In genomic region chr14:92570863-92571262, GRCh38 we compare ENCODE assay signal across 12 cellular contexts.
"Had no signal": no experiment of that assay in that cellular context is flagged by ENCODE, and none has a peak within 500 bp of the region (broad histone marks: within the 10 kb centered on the region; RNA-seq: fewer than 3 reads in every experiment).

No MANE protein-coding gene starts in this region.

- DNase-seq: activated CD4-positive, alpha-beta T cell treated with anti-CD3 and anti-CD28 coated beads, Interleukin-2, amount 10 ng/mL, durations not matched to agents 7 days and 5 days; activated CD4-positive, CD25-positive, alpha-beta regulatory T cell; activated gamma-delta T cell treated with Interleukin-2 at 50 U/mL for 16 hours; activated T-cell treated with anti-CD3 and anti-CD28 coated beads, Interleukin-2, amount 50 U/mL, for 4 hours; cortex of kidney; hippocampal formation; kidney glomerular epithelial cell; SIG-M5; stimulated activated CD4-positive, alpha-beta T cell treated with anti-CD3 and anti-CD28 coated beads, Interleukin-4, amount 100 ng/mL, for 4 hours; T-helper 2 cell; thyroid gland had no signal

- H3K27ac Mint-ChIP-seq: activated CD4-positive, alpha-beta T cell treated with anti-CD3 and anti-CD28 coated beads, Interleukin-2, amount 10 ng/mL, durations not matched to agents 7 days and 5 days had no signal

- H3K9me3 Mint-ChIP-seq: neural crest cell had no signal

- H3K4me3 Mint-ChIP-seq: activated CD4-positive, alpha-beta T cell treated with anti-CD3 and anti-CD28 coated beads, Interleukin-2, amount 10 ng/mL, durations not matched to agents 7 days and 5 days; activated T-cell treated with anti-CD3 and anti-CD28 coated beads, Interleukin-2, amount 50 U/mL, for 4 hours; neural crest cell had no signal

- ATAC-seq: activated T-cell treated with anti-CD3 and anti-CD28 coated beads, Interleukin-2, amount 50 U/mL, for 4 hours had no signal
